Comparison of ENCODE assay signal across 30 cellular contexts in genomic region chr20:63277466-63278272, GRCh38. TPM values are rescaled to one million over a fixed set of nuclear protein-coding genes. Genes with fewer than 3 reads are reported as not detected.
"Had no signal": no experiment of that assay in that cellular context is flagged by ENCODE, and none has a peak within 500 bp of the region (broad histone marks: within the 10 kb centered on the region; RNA-seq: fewer than 3 reads in every experiment).

No MANE protein-coding gene starts in this region.

- FAIRE-seq: TTC549 had no signal

- ATAC-seq: activated CD8-positive, alpha-beta T cell treated with anti-CD3 and anti-CD28 coated beads for 36 hours; activated T-cell treated with anti-CD3 and anti-CD28 coated beads, Interleukin-2, amount 50 U/mL, for 72 hours; activated T-helper 17 cell treated with anti-CD3 and anti-CD28 coated beads, Interleukin-2, amount 50 U/mL, for 72 hours; Panc1 had no signal

- H3K4me3 ChIP-seq: cardiac muscle cell, SJCRH30, SK-N-MC had no signal

- H3K27me3 ChIP-seq: cardiac muscle cell, SJCRH30 had no signal

- H3K27ac ChIP-seq: cardiac muscle cell, SJCRH30, SK-N-MC had no signal

- DNase-seq: activated CD4-positive, alpha-beta T cell treated with anti-CD3 and anti-CD28 coated beads, Interleukin-2, amount 10 ng/mL, durations not matched to agents 24 days and 14 days; activated CD4-positive, alpha-beta T cell treated with anti-CD3 and anti-CD28 coated beads, Interleukin-2, amount 50 U/mL, for 4 hours; activated CD8-positive, alpha-beta T cell treated with anti-CD3 and anti-CD28 coated beads for 36 hours; activated effector memory CD4-positive, alpha-beta T cell treated with anti-CD3 and anti-CD28 coated beads, Interleukin-2, amount 50 U/mL, for 16 hours; activated naive CD4-positive, alpha-beta T cell; activated naive CD4-positive, alpha-beta T cell treated with anti-CD3 and anti-CD28 coated beads, Interleukin-2, amount 50 U/mL, for 16 hours; activated naive CD8-positive, alpha-beta T cell treated with anti-CD3 and anti-CD28 coated beads for 36 hours; activated T-cell treated with anti-CD3 and anti-CD28 coated beads, Interleukin-2, amount 50 U/mL, for 1 hour; activated T-cell treated with anti-CD3 and anti-CD28 coated beads, Interleukin-2, amount 50 U/mL, for 72 hours; amniotic stem cell; Karpas-422; NCI-H1048; NCI-H1105 treated with DMSO at 0.1 percent for 48 hours; NCI-H1436; NCI-H1694; NCI-H2029; NCI-H345; NCI-H524 treated with DMSO at 0.1 percent for 48 hours; SHP77; SJCRH30 had no signal

- H3K9me3 ChIP-seq: SJCRH30 had no signal

RNA-seq across cellular contexts. Expression of gene COL20A1, which starts 15.3 kb away (rescaled TPM):
- total RNA-seq: activated CD4-positive, alpha-beta T cell treated with anti-CD3 and anti-CD28 coated beads, Interleukin-2, amount 10 ng/mL, durations not matched to agents 24 days and 14 days; activated CD8-positive, alpha-beta memory T cell treated with anti-CD3 and anti-CD28 coated beads for 36 hours; cardiac muscle cell; RPMI7951; SJCRH30 had no signal

RNA-seq across cellular contexts. Expression of gene NKAIN4, which starts 23.4 kb away (rescaled TPM):
- total RNA-seq: activated CD4-positive, alpha-beta T cell treated with anti-CD3 and anti-CD28 coated beads, Interleukin-2, amount 10 ng/mL, durations not matched to agents 24 days and 14 days; activated CD8-positive, alpha-beta memory T cell treated with anti-CD3 and anti-CD28 coated beads for 36 hours; activated CD8-positive, alpha-beta T cell treated with anti-CD3 and anti-CD28 coated beads for 36 hours; activated naive CD8-positive, alpha-beta T cell treated with anti-CD3 and anti-CD28 coated beads for 36 hours; activated T-cell treated with anti-CD3 and anti-CD28 coated beads, Interleukin-2, amount 50 U/mL, for 72 hours; activated T-helper 17 cell treated with anti-CD3 and anti-CD28 coated beads, Interleukin-2, amount 50 U/mL, for 72 hours; aorta; cardiac muscle cell; MCF 10A; NCI-H460; RPMI7951 had no signal
- polyA plus RNA-seq: aorta, cardiac muscle cell had no signal

RNA-seq across cellular contexts. Expression of gene BIRC7, which starts 42.0 kb away (rescaled TPM):
- total RNA-seq: activated CD4-positive, alpha-beta T cell treated with anti-CD3 and anti-CD28 coated beads, Interleukin-2, amount 10 ng/mL, durations not matched to agents 24 days and 14 days; activated CD8-positive, alpha-beta memory T cell treated with anti-CD3 and anti-CD28 coated beads for 36 hours; aorta; MCF 10A; RPMI7951 had no signal
- polyA plus RNA-seq: aorta, cardiac muscle cell had no signal
